13 cellular contexts compared by ENCODE assay signal in the genomic region with DNA sequence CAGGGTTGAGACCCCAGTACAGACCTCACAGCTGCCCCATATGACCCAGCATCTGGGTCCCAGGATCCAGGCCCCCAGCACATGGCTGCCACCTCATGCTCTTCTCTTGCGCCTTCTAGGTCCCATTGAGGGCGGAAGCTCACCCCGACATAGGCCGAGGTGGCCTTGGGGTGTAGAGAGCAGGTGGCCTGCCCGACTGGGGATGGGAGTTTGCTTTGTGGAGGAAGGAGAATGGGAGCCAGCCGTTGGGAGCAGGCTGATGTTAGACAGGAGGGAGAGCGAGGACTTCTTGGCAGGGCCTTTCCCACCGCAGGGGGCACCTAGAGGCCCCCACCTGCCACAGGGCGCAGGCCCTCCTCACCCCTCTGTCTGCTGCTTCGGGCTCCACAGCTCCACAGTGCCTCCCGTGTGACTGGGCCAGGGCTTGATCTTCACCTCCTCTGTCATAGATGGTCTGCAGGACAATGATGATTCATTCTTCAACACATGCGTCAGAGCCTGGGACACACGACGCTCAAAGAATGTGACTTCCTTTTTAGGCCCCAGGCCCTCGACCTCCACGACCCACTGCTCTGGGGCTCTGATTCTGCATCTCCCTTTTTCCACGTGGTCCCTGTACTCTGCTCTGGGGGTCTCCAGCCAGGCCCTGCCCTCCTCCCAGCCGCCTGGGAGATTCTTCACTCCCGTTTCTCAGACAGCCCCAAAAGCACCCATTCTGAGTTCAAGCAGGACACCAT.
DNase-seq lines count a peak whose midpoint lies in the region; ATAC-seq, FAIRE-seq and TF ChIP-seq lines count a peak whose summit lies in the region.
"Had no signal": no experiment of that assay in that cellular context is flagged by ENCODE, and none has a peak within 500 bp of the region (broad histone marks: within the 10 kb centered on the region; RNA-seq: fewer than 3 reads in every experiment).

No MANE protein-coding gene starts in this region.

- H3K9me3 ChIP-seq in sigmoid colon = no peaks in the 10 kb centered on the region

- no peak overlapping the region for H3K4me3 ChIP-seq in epithelial cell of esophagus (ENCODE audit: low read length)
- no peak overlapping the region for H3K4me3 ChIP-seq in sigmoid colon

- WGBS in sigmoid colon, 2 donors = 88 to 90% methylated on average over 19 of the region's 19 CpGs

- H3K4me1 ChIP-seq in sigmoid colon = no peaks in the 10 kb centered on the region

- intact Hi-C loops in sigmoid colon (cut with DNase I) = no loop called here

- H3K27me3 ChIP-seq in sigmoid colon = no peaks in the 10 kb centered on the region

- no peak for TF ChIP-seq POLR2A in sigmoid colon (IDR thresholded peaks at IDR 0.05)

- ATAC-seq in GM21381 (IDR thresholded peaks at IDR 0.05; ENCODE audit: unreplicated experiment) = no peak

- TF ChIP-seq EP300 in sigmoid colon (IDR thresholded peaks at IDR 0.05) = no peak

- DNase-seq in NOMO-1 (lab: John Stamatoyannopoulos, UW; ENCODE audit: unreplicated experiment in 2 of 2) = peak; percentile 20 to 25
- no peak for DNase-seq in NOMO-1 treated with dmso at 0.1 percent for 144 hours (lab: John Stamatoyannopoulos, UW; ENCODE audit: unreplicated experiment)
- DNase-seq in RCC 7860 (ENCODE audit: low spot score) = peak; percentile 75
- peak; percentile 35 for DNase-seq in epithelial cell of esophagus (ENCODE audit: low read depth)
- peak; percentile 55 for DNase-seq in sigmoid colon
- DNase-seq in SW 1271 (lab: John Stamatoyannopoulos, UW) = no peak
- no peak for DNase-seq in dedifferentiated amniotic fluid mesenchymal stem cell (ENCODE audit: extremely low spot score)
- DNase-seq: 8988T; activated naive CD4-positive, alpha-beta T cell treated with anti-CD3 and anti-CD28 coated beads for 36 hours; caudate nucleus; nucleus accumbens had no signal

- no peak for FAIRE-seq in RCC 7860 (lab: Jason Lieb, UNC)

- H3K27ac ChIP-seq in sigmoid colon = no peak overlapping the region
- H3K27ac ChIP-seq: epithelial cell of prostate had no signal

- TF ChIP-seq CTCF in epithelial cell of esophagus (IDR thresholded peaks at IDR 0.05; ENCODE audit: insufficient read depth, low read depth, low read length, missing control alignments) (no peak), sigmoid colon (IDR thresholded peaks at IDR 0.05) (no peak)

- no peaks in the 10 kb centered on the region for H3K36me3 ChIP-seq in sigmoid colon

Comparison
In these comparisons a context has a peak if more than half of its experiments do, and no peak if none do; other contexts are left out.
1. DNase-seq: peak in NOMO-1 (2 of 2), RCC 7860 (single experiment), epithelial cell of esophagus (single experiment) and sigmoid colon (single experiment); none in NOMO-1 treated with dmso at 0.1 percent for 144 hours (single experiment), SW 1271 (0 of 2) and dedifferentiated amniotic fluid mesenchymal stem cell (single experiment).